In the genomic region with DNA sequence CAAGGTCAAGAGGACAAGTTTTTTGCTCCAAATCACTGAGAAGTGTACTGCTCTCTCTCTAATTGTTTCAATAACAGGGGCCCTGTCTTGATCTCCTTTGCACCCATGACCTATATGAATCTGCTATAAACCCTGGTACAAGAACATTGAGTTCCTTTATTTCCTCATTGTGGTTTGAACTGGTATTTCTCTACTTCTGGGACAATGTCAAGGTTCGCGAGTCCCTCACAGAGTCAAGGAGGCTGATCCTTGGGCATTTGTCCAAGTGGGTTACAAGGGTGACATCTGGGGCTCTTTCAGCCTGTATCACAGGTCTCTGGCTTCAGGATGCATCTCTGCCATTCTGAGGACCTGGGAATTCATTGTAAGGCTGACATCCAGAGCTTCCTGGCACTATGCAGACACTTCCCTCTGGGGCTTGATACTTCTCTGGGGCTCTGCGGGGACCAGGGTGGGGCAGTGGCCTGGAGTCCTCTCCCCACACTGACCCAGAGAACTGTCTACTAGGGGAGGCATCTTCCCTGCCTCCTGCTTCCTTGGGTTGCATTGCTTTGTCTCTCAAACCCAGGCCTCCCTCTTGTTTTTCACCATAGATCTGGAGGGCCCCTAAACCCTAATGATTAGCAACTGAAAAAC, we compare ENCODE assay signal across 1 cellular context.
TF ChIP-seq lines count a peak whose summit lies in the region.

No MANE protein-coding gene starts in this region.

TF ChIP-seq in H1, 55 proteins besides CTCF, POLR2A, EP300 and RAD21:
- TF ChIP-seq, protein P1, sequence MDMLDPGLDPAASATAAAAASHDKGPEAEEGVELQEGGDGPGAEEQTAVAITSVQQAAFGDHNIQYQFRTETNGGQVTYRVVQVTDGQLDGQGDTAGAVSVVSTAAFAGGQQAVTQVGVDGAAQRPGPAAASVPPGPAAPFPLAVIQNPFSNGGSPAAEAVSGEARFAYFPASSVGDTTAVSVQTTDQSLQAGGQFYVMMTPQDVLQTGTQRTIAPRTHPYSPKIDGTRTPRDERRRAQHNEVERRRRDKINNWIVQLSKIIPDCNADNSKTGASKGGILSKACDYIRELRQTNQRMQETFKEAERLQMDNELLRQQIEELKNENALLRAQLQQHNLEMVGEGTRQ (IDR thresholded peaks at IDR 0.05; ENCODE audit: low read length), result no peak
- no peak for TF ChIP-seq POU5F1 (IDR thresholded peaks at IDR 0.05; ENCODE audit: low read depth, low read length)
- no peak for TF ChIP-seq TCF12 (IDR thresholded peaks at IDR 0.05; ENCODE audit: low read depth, low read length)
- TF ChIP-seq CHD1 (IDR thresholded peaks at IDR 0.05; ENCODE audit: low read depth, low read length), result no peak
- TF ChIP-seq HDAC6 (IDR thresholded peaks at IDR 0.05; ENCODE audit: low read depth, low read length), result no peak
- TF ChIP-seq CBX8 (IDR thresholded peaks at IDR 0.05; ENCODE audit: borderline replicate concordance, low read depth, low read length), result no peak
- TF ChIP-seq RNF2 (IDR thresholded peaks at IDR 0.05; ENCODE audit: borderline replicate concordance, low read depth, low read length, missing control alignments, poor library complexity, severe bottlenecking), result no peak
- no peak for TF ChIP-seq RFX5 (IDR thresholded peaks at IDR 0.05; ENCODE audit: borderline replicate concordance, low read depth, low read length)
- no peak for TF ChIP-seq EZH2 (IDR thresholded peaks at IDR 0.05; ENCODE audit: low read depth, low read length, severe bottlenecking)
- no peak for TF ChIP-seq FOSL1 (IDR thresholded peaks at IDR 0.05; ENCODE audit: insufficient read depth, low read depth, low read length)
- no peak for TF ChIP-seq BCL11A (IDR thresholded peaks at IDR 0.05; ENCODE audit: low read depth in 2 of 2, low read length in 2 of 2)
- no peak for TF ChIP-seq BRCA1 (IDR thresholded peaks at IDR 0.05; ENCODE audit: low read depth, low read length)
